In the genomic region with DNA sequence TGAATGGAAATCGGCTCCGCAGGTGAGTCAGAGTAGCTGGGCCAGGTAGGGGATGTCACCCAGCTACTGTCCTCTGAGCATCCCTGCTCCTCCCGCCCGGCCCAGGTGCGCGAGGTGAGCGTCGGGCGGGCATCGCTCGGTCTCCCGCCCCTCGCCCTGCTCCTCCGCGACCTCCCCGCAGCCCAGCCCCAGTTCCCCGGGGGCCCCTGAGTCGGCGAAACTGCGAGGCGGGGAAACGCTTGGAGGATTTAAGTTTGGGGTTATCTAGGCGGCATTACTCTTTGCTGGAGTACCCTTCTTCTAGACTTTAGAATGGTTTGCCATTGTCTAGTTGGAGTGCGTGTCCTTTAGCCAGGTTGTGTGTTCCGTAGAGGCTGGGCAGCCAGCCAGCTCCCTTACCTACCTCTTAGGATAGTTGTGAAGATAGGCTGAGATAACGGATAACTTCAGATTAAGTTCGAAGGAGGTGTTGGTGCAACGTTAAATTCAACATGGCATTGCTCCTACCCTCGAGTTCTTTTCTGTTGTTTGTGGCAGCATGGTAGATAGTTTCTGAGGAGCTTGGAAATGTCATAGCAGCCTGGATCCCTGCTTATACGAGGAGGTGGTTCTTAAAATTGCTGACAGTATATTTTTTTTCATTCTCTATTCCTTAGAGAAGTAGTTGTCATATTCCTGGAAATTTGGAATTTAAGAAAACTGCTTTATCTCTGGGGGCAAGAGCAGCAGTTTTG, we compare ENCODE assay signal across 8 cellular contexts. TPM values are rescaled to one million over a fixed set of nuclear protein-coding genes. Genes with fewer than 3 reads are reported as not detected.
A peak's percentile ranks its signal among the peaks of the same experiment; 100 is the strongest.
DNase-seq lines count a peak whose midpoint lies in the region; ATAC-seq and TF ChIP-seq lines count a peak whose summit lies in the region.

No MANE protein-coding gene starts in this region.

- TF ChIP-seq RAD21 in IMR-90 (IDR thresholded peaks at IDR 0.05; ENCODE audit: low read length), result no peak

- H2BK5ac ChIP-seq in IMR-90 (ENCODE audit: low read depth, low read length, poor library complexity, severe bottlenecking), result peak overlapping the region; percentile 88

- no peak overlapping the region for H2BK20ac ChIP-seq in IMR-90 (ENCODE audit: low read depth, low read length)

- peak overlapping the region; percentile 60 for H3K23ac ChIP-seq in IMR-90 (ENCODE audit: low read depth, low read length)

- BruUV-seq in IMR-90 (replicated peaks; lab: Mats Ljungman, UMichigan), result no TSS peak

- H3K9me3 ChIP-seq in CD8-positive, alpha-beta T cell (ENCODE audit: low read length), result no peaks in the 10 kb centered on the region
- H3K9me3 ChIP-seq in IMR-90 (ENCODE audit: control insufficient read depth, insufficient read depth, low read length), result no peaks in the 10 kb centered on the region
- no peaks in the 10 kb centered on the region for H3K9me3 ChIP-seq in cardiac muscle cell (ENCODE audit: low read depth)
- no peaks in the 10 kb centered on the region for H3K9me3 ChIP-seq in psoas muscle

- DNase-seq in CD8-positive, alpha-beta T cell, result no peak
- peak; percentile 5 for DNase-seq in IMR-90
- DNase-seq in activated CD8-positive, alpha-beta T cell treated with anti-CD3 and anti-CD28 coated beads for 36 hours, result no peak
- DNase-seq in cardiac muscle cell (ENCODE audit: low read depth in 1 of 2, low spot score in 1 of 2), result peak in 1 of 2 donors; percentile 45
- DNase-seq in psoas muscle, result peak in 1 of 2 donors; percentile 64
- no peak for DNase-seq in GOT3 (lab: John Stamatoyannopoulos, UW)
- DNase-seq in GM13976 (ENCODE audit: low spot score), result no peak

- no peaks in the 10 kb centered on the region for H3K36me3 ChIP-seq in CD8-positive, alpha-beta T cell (ENCODE audit: insufficient read depth, low read length)
- H3K36me3 ChIP-seq in IMR-90 (ENCODE audit: control insufficient read depth, insufficient read depth, low read length) (no peaks in the 10 kb centered on the region), cardiac muscle cell (no peaks in the 10 kb centered on the region), psoas muscle (ENCODE audit: insufficient read depth in 1 of 2, low read depth in 1 of 2) (no peaks in the 10 kb centered on the region)

- peak overlapping the region; percentile 99 for H2AFZ ChIP-seq in IMR-90 (replicated peaks; ENCODE audit: low read length, poor library complexity)

- H3K4me3 ChIP-seq in CD8-positive, alpha-beta T cell (ENCODE audit: low read depth, low read length), result peak overlapping the region; percentile 93
- H3K4me3 ChIP-seq in IMR-90 (ENCODE audit: insufficient read depth, low read depth, low read length), result peak overlapping the region; percentile 92
- peak overlapping the region; percentile 90 for H3K4me3 ChIP-seq in cardiac muscle cell
- peak overlapping the region; percentile 80 for H3K4me3 ChIP-seq in psoas muscle

- WGBS in IMR-90 (ENCODE audit: extremely low coverage in 2 of 2, insufficient read length in 1 of 2), 2 experiments, result 1% methylated on average over 20 of the region's 30 CpGs; no CpG with 5 or more reads in 1 of the 2 experiments
- WGBS in psoas muscle, 3 donors, result 0 to 1% (median 1%) methylated on average over 30 of the region's 30 CpGs

- peak overlapping the region; percentile 64; the same call in 1 of the 2 replicates for H2BK120ac ChIP-seq in IMR-90 (ENCODE audit: low read depth, low read length)

- peak overlapping the region; percentile 96 for H3K27ac ChIP-seq in CD8-positive, alpha-beta T cell (ENCODE audit: low read depth, low read length)
- H3K27ac ChIP-seq in IMR-90 (ENCODE audit: insufficient read depth, low read length) (peak overlapping the region; percentile 83), cardiac muscle cell (peak overlapping the region; percentile 97), psoas muscle (peak overlapping the region; percentile 99)

- CTCF ChIA-PET in CD8-positive, alpha-beta T cell (lab: Charles Lee), result interaction anchor here (0.6 to 1.2 kb wide), 2 partner anchors 49 to 50 kb away, joined by 3 to 4 read pairs; a partner anchor contains a TSS
- CTCF ChIA-PET in IMR-90 (lab: Yijun Ruan, JAX), result no interaction called here
- CTCF ChIA-PET in activated CD8-positive, alpha-beta T cell treated with anti-CD3 and anti-CD28 coated beads for 36 hours (lab: Charles Lee), result interaction anchor here (1.0 to 2.1 kb wide), 3 partner anchors 14 to 49 kb away, joined by 3 to 10 read pairs (median 5); a partner anchor contains a TSS

- dilution Hi-C loops in IMR-90 (cut with HindIII; ENCODE audit: low sequenced_read_pairs, unreplicated experiment), result no loop called here

- H4K8ac ChIP-seq in IMR-90 (ENCODE audit: low read depth in 2 of 2, low read length in 2 of 2), result peak overlapping the region; percentile 79 to 87

- H3K4me1 Mint-ChIP-seq in CD8-positive, alpha-beta T cell (ENCODE audit: low read depth), result peaks cover 42% of the 10 kb centered on the region
- H3K4me1 Mint-ChIP-seq in activated CD8-positive, alpha-beta T cell treated with anti-CD3 and anti-CD28 coated beads for 36 hours (ENCODE audit: low read depth), result peaks cover 40% of the 10 kb centered on the region

- no peaks in the 10 kb centered on the region for H3K27me3 Mint-ChIP-seq in CD8-positive, alpha-beta T cell (ENCODE audit: low read depth)
- no peaks in the 10 kb centered on the region for H3K27me3 Mint-ChIP-seq in activated CD8-positive, alpha-beta T cell treated with anti-CD3 and anti-CD28 coated beads for 36 hours

- TF ChIP-seq CTCF in CD8-positive, alpha-beta T cell (IDR thresholded peaks at IDR 0.05), result no peak
- TF ChIP-seq CTCF in IMR-90 (conservative IDR thresholded peaks at IDR 0.05; ENCODE audit: low read depth, low read length) (no peak), cardiac muscle cell (IDR thresholded peaks at IDR 0.05; ENCODE audit: low read depth, low read length) (no peak), psoas muscle (IDR thresholded peaks at IDR 0.05) (no peak), GM13976 (IDR thresholded peaks at IDR 0.05; ENCODE audit: borderline replicate concordance, control extremely low read depth, extremely low read depth, insufficient read depth, missing control alignments) (no peak)
- TF ChIP-seq CTCF in activated CD8-positive, alpha-beta T cell treated with anti-CD3 and anti-CD28 coated beads for 36 hours (IDR thresholded peaks at IDR 0.05), result no peak

- H3K27ac Mint-ChIP-seq in CD8-positive, alpha-beta T cell, result peak overlapping the region; percentile 97
- H3K27ac Mint-ChIP-seq in activated CD8-positive, alpha-beta T cell treated with anti-CD3 and anti-CD28 coated beads for 36 hours, result peak overlapping the region; percentile 93

- H3K14ac ChIP-seq in IMR-90 (replicated peaks; ENCODE audit: low read depth, low read length), result peak overlapping the region; percentile 97

- peak overlapping the region; percentile 97 for H3K4me2 ChIP-seq in IMR-90 (ENCODE audit: low read depth, low read length)

- peaks cover 28% of the 10 kb centered on the region for H3K4me1 ChIP-seq in CD8-positive, alpha-beta T cell (ENCODE audit: insufficient read depth, low read length)
- H3K4me1 ChIP-seq in IMR-90 (ENCODE audit: control insufficient read depth, insufficient read depth, low read length), result peaks cover 5% of the 10 kb centered on the region
- peaks cover 23% of the 10 kb centered on the region for H3K4me1 ChIP-seq in cardiac muscle cell (ENCODE audit: low read depth)
- peaks cover 25% of the 10 kb centered on the region for H3K4me1 ChIP-seq in psoas muscle

- peak overlapping the region; percentile 84 for H3K9ac ChIP-seq in IMR-90 (ENCODE audit: low read depth, low read length)

- peaks cover 3% of the 10 kb centered on the region; the same call in 1 of the 2 replicates for H4K20me1 ChIP-seq in IMR-90 (ENCODE audit: insufficient read depth, low read length)

- H3K27me3 ChIP-seq in CD8-positive, alpha-beta T cell (ENCODE audit: insufficient read depth, low read length), result no peaks in the 10 kb centered on the region
- H3K27me3 ChIP-seq in IMR-90 (ENCODE audit: control insufficient read depth, insufficient read depth, low read length) (no peaks in the 10 kb centered on the region), cardiac muscle cell (no peaks in the 10 kb centered on the region), psoas muscle (ENCODE audit: insufficient read depth in 3 of 3, low read length in 2 of 3) (no peaks in the 10 kb centered on the region)

- in situ Hi-C loops in IMR-90 (cut with MboI; ENCODE audit: low sequenced_read_pairs), result no loop called here
- in situ Hi-C loops in GM13976 (cut with MboI; ENCODE audit: low sequenced_read_pairs, unreplicated experiment), result no loop called here

- H3K9me3 Mint-ChIP-seq in CD8-positive, alpha-beta T cell, result no peaks in the 10 kb centered on the region
- H3K9me3 Mint-ChIP-seq in activated CD8-positive, alpha-beta T cell treated with anti-CD3 and anti-CD28 coated beads for 36 hours, result no peaks in the 10 kb centered on the region

- POLR2A ChIA-PET in CD8-positive, alpha-beta T cell (lab: Charles Lee), result interaction anchor here (0.5 to 1.9 kb wide), 16 partner anchors 9 to 380 kb away, joined by 3 to 11 read pairs (median 3); a partner anchor contains a TSS
- POLR2A ChIA-PET in IMR-90 (lab: Charles Lee; ENCODE audit: unreplicated experiment), result interaction anchor here (0.8 kb wide), 1 partner anchor 9 kb away, joined by 3 read pairs; no protein-coding TSS in a partner anchor
- POLR2A ChIA-PET in activated CD8-positive, alpha-beta T cell treated with anti-CD3 and anti-CD28 coated beads for 36 hours (lab: Charles Lee), result interaction anchor here (0.7 to 4.6 kb wide), 20 partner anchors 9 to 456 kb away, joined by 3 to 23 read pairs (median 4); a partner anchor contains a TSS

- H3K9me1 ChIP-seq in IMR-90 (ENCODE audit: insufficient read depth, low read length), result peaks cover 5% of the 10 kb centered on the region; the same call in 1 of the 2 replicates

- H2AK9ac ChIP-seq in IMR-90 (replicated peaks; ENCODE audit: low read depth, low read length, poor library complexity), result peak overlapping the region; percentile 96

- peak overlapping the region; percentile 76; the same call in 1 of the 2 replicates for H4K91ac ChIP-seq in IMR-90 (ENCODE audit: insufficient read depth, low read depth, low read length)

- H3K4me3 Mint-ChIP-seq in CD8-positive, alpha-beta T cell, result peak overlapping the region; percentile 94
- peak overlapping the region; percentile 87 for H3K4me3 Mint-ChIP-seq in activated CD8-positive, alpha-beta T cell treated with anti-CD3 and anti-CD28 coated beads for 36 hours

- peak overlapping the region; percentile 59 for H2AK5ac ChIP-seq in IMR-90 (ENCODE audit: low read depth, low read length)

- peak overlapping the region; percentile 17; the same call in 1 of the 2 replicates for H4K5ac ChIP-seq in IMR-90 (ENCODE audit: low read depth, low read length)

- H3K18ac ChIP-seq in IMR-90 (ENCODE audit: low read depth, low read length), result peak overlapping the region; percentile 2; the same call in 1 of the 2 replicates

- H3K4ac ChIP-seq in IMR-90 (ENCODE audit: low read depth, low read length), result peak overlapping the region; percentile 86

- peaks cover 8% of the 10 kb centered on the region for H3K36me3 Mint-ChIP-seq in CD8-positive, alpha-beta T cell
- H3K36me3 Mint-ChIP-seq in activated CD8-positive, alpha-beta T cell treated with anti-CD3 and anti-CD28 coated beads for 36 hours (ENCODE audit: low read depth), result peaks cover 3% of the 10 kb centered on the region

- intact Hi-C loops in CD8-positive, alpha-beta T cell (cut with DNase I, micrococcal nuclease), result loop anchor here (1.0 to 5.0 kb wide), 11 partner anchors 48 to 899 kb away; a partner anchor contains a TSS
- intact Hi-C loops in IMR-90 (cut with micrococcal nuclease) (loop anchor here (10.0 kb wide), 1 partner anchor 153 kb away; a partner anchor contains a TSS), psoas muscle (cut with DNase I) (no loop called here)
- intact Hi-C loops in activated CD8-positive, alpha-beta T cell treated with anti-CD3 and anti-CD28 coated beads for 36 hours (cut with micrococcal nuclease), result loop anchor here (5.0 kb wide), 1 partner anchor 156 kb away; a partner anchor contains a TSS

- ATAC-seq in CD8-positive, alpha-beta T cell, result no peak
- ATAC-seq in GM19452 (IDR thresholded peaks at IDR 0.05; ENCODE audit: unreplicated experiment) (peak; percentile 30), IMR-90 (ENCODE audit: low read depth) (peak; percentile 10), psoas muscle (peak in 3 of 4 donors; percentile 1 to 20 (median 15))
- no peak for ATAC-seq in activated CD8-positive, alpha-beta T cell treated with anti-CD3 and anti-CD28 coated beads for 36 hours

- H3K79me1 ChIP-seq in IMR-90 (ENCODE audit: low read depth in 1 of 2, low read length in 2 of 2), result peaks cover 4 to 40% of the 10 kb centered on the region in 2 experiments; a peak in 3 of 4 replicates

- no peak for TF ChIP-seq POLR2A in IMR-90 (IDR thresholded peaks at IDR 0.05; ENCODE audit: low read depth, low read length)

- H2BK15ac ChIP-seq in IMR-90 (ENCODE audit: low read depth, low read length), result no peak overlapping the region

- H3K56ac ChIP-seq in IMR-90 (ENCODE audit: extremely low read depth, insufficient read depth, low read length), result peak overlapping the region; percentile 79

RNA-seq across cellular contexts. Expression of a gene that starts 0.7 kb away (rescaled TPM):
- 10 to 100 TPM; 27.6 to 30.2 TPM for total RNA-seq in CD8-positive, alpha-beta T cell
- 18.1 and 25.6 TPM in 2 replicates for total RNA-seq in IMR-90 (2012; rRNA removed)
- 8.9 and 10.4 TPM in 2 replicates for polyA plus RNA-seq in IMR-90 (2012; rRNA removed)
- 3.6 and 7.8 TPM in 2 replicates for polyA plus RNA-seq in IMR-90 (2012; cell fraction: cytosol; rRNA removed)
- 6.7 and 16.5 TPM in 2 replicates for polyA plus RNA-seq in IMR-90 (2012; cell fraction: nucleus; rRNA removed; ENCODE audit: low replicate concordance)
- total RNA-seq in activated CD8-positive, alpha-beta T cell treated with anti-CD3 and anti-CD28 coated beads for 36 hours, result 10 to 100 TPM; 27.7 to 30.0 TPM
- 17.2 and 30.3 TPM in 2 replicates for total RNA-seq in cardiac muscle cell
- polyA plus RNA-seq in cardiac muscle cell, result 10.7 and 20.8 TPM in 2 replicates
- total RNA-seq in psoas muscle, result 10 to 100 TPM; 10.4 to 17.6 (median 17.1) TPM
- 1 to 10 TPM; 2.2 to 8.9 (median 6.9) TPM for polyA plus RNA-seq in psoas muscle

RNA-seq across cellular contexts. Expression of a gene that starts 48.6 kb away (rescaled TPM):
- total RNA-seq in CD8-positive, alpha-beta T cell, result 10 to 100 TPM; 15.8 TPM
- total RNA-seq in IMR-90 (2012; rRNA removed) (17.2 and 21.5 TPM in 2 replicates), cardiac muscle cell (18.9 and 19.1 TPM in 2 replicates), psoas muscle (10 to 100 TPM in 3 of 4 donors, 1 to 10 TPM in 1; 9.8 to 16.3 (median 12.8) TPM)
- polyA plus RNA-seq in IMR-90 (2012; rRNA removed) (11.3 TPM in 2 replicates), cardiac muscle cell (9.6 and 10.1 TPM in 2 replicates), psoas muscle (1 to 10 TPM; 2.2 to 6.4 (median 2.4) TPM)
- 4.8 and 5.9 TPM in 2 replicates for polyA plus RNA-seq in IMR-90 (2012; cell fraction: cytosol; rRNA removed)
- polyA plus RNA-seq in IMR-90 (2012; cell fraction: nucleus; rRNA removed; ENCODE audit: low replicate concordance), result 9.8 and 10.9 TPM in 2 replicates
- 10 to 100 TPM; 33.0 to 34.2 TPM for total RNA-seq in activated CD8-positive, alpha-beta T cell treated with anti-CD3 and anti-CD28 coated beads for 36 hours

Comparison
In these comparisons a context has a peak if more than half of its experiments do, and no peak if none do; other contexts are left out.
1. ATAC-seq: peak in GM19452 (single experiment), IMR-90 (single experiment) and psoas muscle (3 of 4); none in CD8-positive, alpha-beta T cell (single experiment) and activated CD8-positive, alpha-beta T cell treated with anti-CD3 and anti-CD28 coated beads for 36 hours (single experiment).
2. intact Hi-C loops: an anchor here in CD8-positive, alpha-beta T cell (1.0 to 5.0 kb wide), IMR-90 (10.0 kb wide) and activated CD8-positive, alpha-beta T cell treated with anti-CD3 and anti-CD28 coated beads for 36 hours (5.0 kb wide); none called in psoas muscle.
3. Peak in every context shown above with its lines, with median percentiles within 50 percentile points of each other: H3K27ac ChIP-seq and H3K4me3 ChIP-seq.